ENCODE assay signal across 8 cellular contexts in genomic region chr10:129465796-129466702, GRCh38. TPM values are rescaled to one million over a fixed set of nuclear protein-coding genes. Genes with fewer than 3 reads are reported as not detected.
A peak's percentile ranks its signal among the peaks of the same experiment; 100 is the strongest.
DNase-seq lines count a peak whose midpoint lies in the region; ATAC-seq, FAIRE-seq and TF ChIP-seq lines count a peak whose summit lies in the region.

No MANE protein-coding gene starts in this region.

- H3F3A ChIP-seq in DOHH2 (ENCODE audit: control insufficient read depth, insufficient read depth), result no peaks in the 10 kb centered on the region

- peaks cover 12% of the 10 kb centered on the region for H3K79me2 ChIP-seq in DOHH2 (ENCODE audit: control insufficient read depth, low read length)
- H3K79me2 ChIP-seq in GM12878 (ENCODE audit: control insufficient read depth, insufficient read depth, low read length), result peaks cover 9% of the 10 kb centered on the region

- CTCF ChIA-PET in GM12878 (lab: Yijun Ruan, JAX), result no interaction called here

- no peaks in the 10 kb centered on the region for H4K20me1 ChIP-seq in DOHH2 (ENCODE audit: control insufficient read depth, insufficient read depth, low read depth, low read length)
- no peaks in the 10 kb centered on the region for H4K20me1 ChIP-seq in GM12878 (ENCODE audit: control insufficient read depth, insufficient read depth)

- no TSS peak for BruUV-seq in GM12878 (replicated peaks; lab: Mats Ljungman, UMichigan)

- no peak for FAIRE-seq in GM12878 (lab: Jason Lieb, UNC)

- ATAC-seq in HG03103 (IDR thresholded peaks at IDR 0.05; ENCODE audit: low read depth, unreplicated experiment), result peak; percentile 0
- no peak for ATAC-seq in GM12878
- no peak for ATAC-seq in GM18502 (IDR thresholded peaks at IDR 0.05; ENCODE audit: poor library complexity, unreplicated experiment)
- ATAC-seq in GM19455 (IDR thresholded peaks at IDR 0.05; ENCODE audit: unreplicated experiment), result no peak

- SMC1A ChIA-PET in GM12878 (lab: Charles Lee; ENCODE audit: uncharacterized antibody, unreplicated experiment), result no interaction called here

- peak overlapping the region; percentile 96 for H2AFZ ChIP-seq in GM12878 (ENCODE audit: control insufficient read depth, low read depth, low read length)

- RAD21 ChIA-PET in GM12878 (lab: Charles Lee; ENCODE audit: unreplicated experiment), result no interaction called here

- no peak for TF ChIP-seq RAD21 in GM12878 (IDR thresholded peaks at IDR 0.05; ENCODE audit: insufficient read depth, low read depth, low read length)

- WGBS in GM12878 (ENCODE audit: insufficient coverage, insufficient replicate concordance, low lambda C conversion rate, missing lambda C conversion rate), result 69% methylated on average over 20 of the region's 21 CpGs
- WGBS in mesodermal cell (ENCODE audit: insufficient coverage in 2 of 2), 2 experiments, result 91 to 92% methylated on average over 16 of the region's 21 CpGs

- POLR2A ChIA-PET in GM12878 (lab: Charles Lee), result no interaction called here

- in situ Hi-C loops in GM12878 (cut with MboI), result loop anchor here (10.0 kb wide), 1 partner anchor 649 kb away; the partner anchor contains the start of gene C10orf143

- H3K27me3 ChIP-seq in DOHH2 (ENCODE audit: control insufficient read depth, low read length) (no peaks in the 10 kb centered on the region), GM12878 (replicated peaks in 1 of 2; ENCODE audit: control insufficient read depth in 2 of 2, insufficient read depth in 2 of 2, low read length in 1 of 2) (no peaks in the 10 kb centered on the region)

- H3K9ac ChIP-seq in GM12878 (ENCODE audit: control insufficient read depth, insufficient read depth, low read length), result peak overlapping the region; percentile 72

- H3K9me2 ChIP-seq in DOHH2 (replicated peaks; ENCODE audit: control insufficient read depth, low read length), result no peaks in the 10 kb centered on the region

- H3K27ac ChIP-seq in DOHH2 (ENCODE audit: low read depth, low read length) (no peak overlapping the region), GM12878 (ENCODE audit: control insufficient read depth, insufficient read depth) (peak overlapping the region; percentile 32; the same call in 1 of the 2 replicates), mesodermal cell (ENCODE audit: low read depth, low read length, severe bottlenecking) (no peak overlapping the region)

- intact Hi-C loops in GM12878 (cut with micrococcal nuclease; ENCODE audit: unreplicated experiment), result loop anchor here (5.0 kb wide), 1 partner anchor 136 kb away; no protein-coding TSS in a partner anchor

- H3K4me2 ChIP-seq in DOHH2 (ENCODE audit: low read length), result peak overlapping the region; percentile 79
- H3K4me2 ChIP-seq in GM12878 (ENCODE audit: control insufficient read depth, insufficient read depth), result peak overlapping the region; percentile 96

- TF ChIP-seq CTCF in DOHH2 (IDR thresholded peaks at IDR 0.05; ENCODE audit: low read depth, low read length, poor library complexity, severe bottlenecking), result no peak
- TF ChIP-seq CTCF in GM12878 (IDR thresholded peaks at IDR 0.05 in 2 of 3, conservative IDR thresholded peaks at IDR 0.05 in 1 of 3; ENCODE audit: control insufficient read depth in 2 of 3, extremely low read depth in 1 of 3, insufficient read depth in 1 of 3, low read depth in 3 of 3, low read length in 3 of 3), result no peak

- peaks cover 18% of the 10 kb centered on the region for H3K4me1 ChIP-seq in DOHH2 (ENCODE audit: control insufficient read depth, low read length)
- H3K4me1 ChIP-seq in GM12878 (ENCODE audit: control insufficient read depth, insufficient read depth, low read length), result peaks cover 11% of the 10 kb centered on the region
- H3K4me1 ChIP-seq in mesodermal cell (ENCODE audit: control insufficient read depth, insufficient read depth, low read length, poor library complexity, severe bottlenecking), result no peaks in the 10 kb centered on the region

- no peaks in the 10 kb centered on the region for H3K36me3 ChIP-seq in DOHH2 (ENCODE audit: control insufficient read depth, low read length)
- H3K36me3 ChIP-seq in GM12878 (ENCODE audit: control insufficient read depth in 2 of 2, insufficient read depth in 2 of 2, low read length in 1 of 2), result no peaks in the 10 kb centered on the region
- H3K36me3 ChIP-seq in mesodermal cell (ENCODE audit: control insufficient read depth, insufficient read depth, low read length), result no peaks in the 10 kb centered on the region

- no peaks in the 10 kb centered on the region for H3K9me3 ChIP-seq in DOHH2 (ENCODE audit: control insufficient read depth, insufficient read depth, low read length)
- no peaks in the 10 kb centered on the region for H3K9me3 ChIP-seq in GM12878 (replicated peaks; ENCODE audit: control insufficient read depth, insufficient read depth, low read length)
- H3K9me3 ChIP-seq in mesodermal cell (ENCODE audit: control insufficient read depth, low read length), result no peaks in the 10 kb centered on the region

- DNase-seq in GM12878 (ENCODE audit: low read depth, low spot score) (no peak), GM19238 (ENCODE audit: insufficient read length, low spot score) (no peak)
- DNase-seq in stimulated activated naive CD4-positive, alpha-beta T cell treated with Interleukin-2 at 50 U/mL for 16 hours (lab: John Stamatoyannopoulos, UW), result no peak

- TF ChIP-seq POLR2A in GM12878 (IDR thresholded peaks at IDR 0.05; ENCODE audit: low read depth, low read length), result no peak

- H3K4me3 ChIP-seq in DOHH2 (ENCODE audit: low read length) (peak overlapping the region; percentile 72), GM12878 (peak overlapping the region; percentile 80; the same call in 1 of the 2 replicates), mesodermal cell (ENCODE audit: extremely low read depth, insufficient read depth, low read length, poor library complexity, severe bottlenecking) (peak overlapping the region; percentile 19)

- TF ChIP-seq EP300 in GM12878 (IDR thresholded peaks at IDR 0.05; ENCODE audit: borderline replicate concordance in 1 of 2, control insufficient read depth in 1 of 2, low read depth in 2 of 2, low read length in 2 of 2), result no peak

TF ChIP-seq in GM12878, 131 proteins besides CTCF, POLR2A, EP300 and RAD21 (continues in another document):
- TF ChIP-seq TCF7 (IDR thresholded peaks at IDR 0.05; ENCODE audit: borderline replicate concordance) (no peak), KLF5 (IDR thresholded peaks at IDR 0.05; ENCODE audit: partially characterized antibody) (no peak), ZNF622 (IDR thresholded peaks at IDR 0.05) (no peak), FOS (IDR thresholded peaks at IDR 0.05; ENCODE audit: borderline replicate concordance, extremely low read depth, insufficient read length) (no peak), SRF (IDR thresholded peaks at IDR 0.05; ENCODE audit: low read depth in 2 of 2, low read length in 2 of 2) (no peak), ATF3 (IDR thresholded peaks at IDR 0.05; ENCODE audit: borderline replicate concordance, extremely low read depth, low read depth, low read length) (no peak), JUND (IDR thresholded peaks at IDR 0.05; ENCODE audit: low read depth, low read length) (no peak), ETV6 (conservative IDR thresholded peaks at IDR 0.05 in 1 of 2, IDR thresholded peaks at IDR 0.05 in 1 of 2; ENCODE audit: borderline replicate concordance in 1 of 2, low read depth in 1 of 2) (no peak), USF1 (IDR thresholded peaks at IDR 0.05; ENCODE audit: borderline replicate concordance, extremely low read length, insufficient read depth, low read depth, low read length) (no peak), TARDBP (IDR thresholded peaks at IDR 0.05; ENCODE audit: borderline replicate concordance) (no peak), ELK1 (IDR thresholded peaks at IDR 0.05; ENCODE audit: low read depth, low read length) (no peak), RUNX3 (IDR thresholded peaks at IDR 0.05; ENCODE audit: low read length) (no peak), RBBP5 (conservative IDR thresholded peaks at IDR 0.05) (no peak)

RNA-seq across cellular contexts. Expression of gene MGMT, which starts 1.0 kb away (rescaled TPM):
- total RNA-seq in GM12878 (2013; cell fraction: nucleolus; rRNA removed), result 5.2 and 5.3 TPM in 2 replicates
- 19.4 and 20.9 TPM in 2 replicates for total RNA-seq in GM12878 (2014; rRNA removed)
- 9.4 and 9.7 TPM in 2 replicates for total RNA-seq in GM12878 (2014; rRNA removed; fragmentation: Illumina TruSeq; extraction: Trizol)
- 16.5 and 16.9 TPM in 2 replicates for total RNA-seq in GM12878 (2021)
- polyA plus RNA-seq in GM12878 (2011; ENCODE audit: low read depth), result 7.9 TPM
- polyA plus RNA-seq in GM12878 (2011; rRNA removed), result 0.09 and 0.16 TPM in 2 replicates
- polyA plus RNA-seq in GM12878 (2011; cell fraction: cytosol; rRNA removed), result 0.30 and 0.48 TPM in 2 replicates
- polyA plus RNA-seq in GM12878 (2011; cell fraction: nucleus; rRNA removed), result 0.25 and 0.37 TPM in 2 replicates
- 12.6 and 16.5 TPM in 2 replicates for polyA plus RNA-seq in GM12878 (2012)
- 0.89 and 5.6 TPM in 2 replicates for polyA plus RNA-seq in GM12878 (2014; fragmentation: Illumina TruSeq; extraction: Trizol)
- polyA plus RNA-seq in GM12878 (2014; fragmentation: Nextera tagmentation; extraction: Ambion mirVana), result 1 to 10 TPM; 1.7 to 4.1 TPM
- 20.9 and 21.9 TPM in 2 replicates for polyA plus RNA-seq in GM12878 (2014; rRNA removed)
- 10 to 100 TPM; 21.9 to 24.2 TPM for polyA plus RNA-seq in GM12878 (2016; fragmentation: Nextera tagmentation; extraction: Ambion mirVana)
- 0.10 TPM in 1 of 2 replicates, not detected in the other for polyA minus RNA-seq in GM12878 (2011; rRNA and poly(A)+ RNA removed)
- 0.73 TPM in 1 of 2 replicates, not detected in the other for polyA minus RNA-seq in GM12878 (2011; cell fraction: cytosol; rRNA and poly(A)+ RNA removed)
- 0.38 TPM in 1 of 2 replicates, not detected in the other for polyA minus RNA-seq in GM12878 (2011; cell fraction: nucleus; rRNA and poly(A)+ RNA removed)
- 14.4 TPM for polyA plus RNA-seq in mesodermal cell (2013, experiment 1 of 2)
- polyA plus RNA-seq in mesodermal cell (2013, experiment 2 of 2), result 11.5 TPM

Comparison
In these comparisons a context has a peak if more than half of its experiments do, and no peak if none do; other contexts are left out.
1. H3K4me3 ChIP-seq: peak in every context shown above with its lines; median percentile 80 in GM12878; 72 in DOHH2; 19 in mesodermal cell.